23 cellular contexts compared by ENCODE assay signal in the genomic region with DNA sequence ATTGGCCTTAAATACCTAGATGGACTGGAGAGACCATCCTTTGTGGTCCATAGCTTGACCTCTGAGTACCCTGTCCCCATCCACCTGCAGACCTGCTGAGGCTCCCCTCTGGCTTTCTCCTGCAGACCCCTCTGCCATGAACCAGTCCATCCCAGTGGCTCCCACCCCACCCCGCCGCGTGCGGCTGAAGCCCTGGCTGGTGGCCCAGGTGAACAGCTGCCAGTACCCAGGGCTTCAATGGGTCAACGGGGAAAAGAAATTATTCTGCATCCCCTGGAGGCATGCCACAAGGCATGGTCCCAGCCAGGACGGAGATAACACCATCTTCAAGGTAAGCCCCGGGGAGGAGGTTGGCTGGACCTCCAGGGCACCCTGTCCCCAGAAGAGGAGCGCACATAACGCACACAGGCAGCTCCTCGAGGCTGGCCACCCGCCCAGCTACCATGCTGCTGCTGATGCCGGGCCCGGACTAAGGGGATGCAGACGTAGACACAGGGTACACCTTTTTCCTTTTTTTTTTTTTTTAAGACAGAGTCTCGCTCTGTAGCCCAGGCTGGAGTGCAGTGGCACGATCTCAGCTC. TPM values are rescaled to one million over a fixed set of nuclear protein-coding genes. Genes with fewer than 3 reads are reported as not detected.
A peak's percentile ranks its signal among the peaks of the same experiment; 100 is the strongest.
DNase-seq lines count a peak whose midpoint lies in the region; ATAC-seq, FAIRE-seq and TF ChIP-seq lines count a peak whose summit lies in the region.
"Had no signal": no experiment of that assay in that cellular context is flagged by ENCODE, and none has a peak within 500 bp of the region (broad histone marks: within the 10 kb centered on the region; RNA-seq: fewer than 3 reads in every experiment).

No MANE protein-coding gene starts in this region.

- intact Hi-C loops in GM12878 (cut with micrococcal nuclease; ENCODE audit: unreplicated experiment), result loop anchor here (2.0 kb wide), 1 partner anchor 37 kb away; no protein-coding TSS in a partner anchor
- intact Hi-C loops in upper lobe of right lung (cut with DNase I), result no loop called here
- intact Hi-C loops in activated T-helper 2 cell treated with anti-CD3 and anti-CD28 coated beads, Interferon-gamma antibody, Interleukin-2, Interleukin-4, amounts not matched to agents 10 μg/mL and 5 μg/mL and 100 μg/mL, durations not matched to agents 14 hours and 24 hours and 36 hours (cut with micrococcal nuclease), result no loop called here

- no peaks in the 10 kb centered on the region for H3K79me2 ChIP-seq in SK-N-SH (ENCODE audit: insufficient read depth)
- H3K79me2 ChIP-seq in GM12878 (ENCODE audit: control insufficient read depth, insufficient read depth, low read length), result peaks cover 73% of the 10 kb centered on the region

- H2AFZ ChIP-seq in SK-N-SH (ENCODE audit: low read depth) (no peak overlapping the region), GM12878 (ENCODE audit: control insufficient read depth, low read depth, low read length) (no peak overlapping the region)

- no peaks in the 10 kb centered on the region for H3K9me3 Mint-ChIP-seq in activated T-helper 2 cell treated with anti-CD3 and anti-CD28 coated beads, Interferon-gamma antibody, Interleukin-2, Interleukin-4, amounts not matched to agents 10 μg/mL and 5 μg/mL and 100 μg/mL, durations not matched to agents 14 hours and 24 hours and 36 hours
- H3K9me3 Mint-ChIP-seq: HFFc6 had no signal

- H4K20me1 ChIP-seq in SK-N-SH (ENCODE audit: insufficient read depth) (no peaks in the 10 kb centered on the region), GM12878 (ENCODE audit: control insufficient read depth, insufficient read depth) (no peaks in the 10 kb centered on the region)

- no peak for TF ChIP-seq EP300 in SK-N-SH (IDR thresholded peaks at IDR 0.05; ENCODE audit: borderline replicate concordance in 1 of 2, low read depth in 1 of 2, low read length in 1 of 2)
- no peak for TF ChIP-seq EP300 in GM12878 (IDR thresholded peaks at IDR 0.05; ENCODE audit: borderline replicate concordance in 1 of 2, control insufficient read depth in 1 of 2, low read depth in 2 of 2, low read length in 2 of 2)

- no peak overlapping the region for H3K27ac ChIP-seq in SK-N-SH (ENCODE audit: low read depth in 2 of 2, low read length in 1 of 2)
- H3K27ac ChIP-seq in GM12878 (ENCODE audit: control insufficient read depth, insufficient read depth), result peak overlapping the region; percentile 96
- no peak overlapping the region for H3K27ac ChIP-seq in upper lobe of right lung
- H3K27ac ChIP-seq: C4-2B, SJSA1 had no signal

- H3K27me3 Mint-ChIP-seq in activated T-helper 2 cell treated with anti-CD3 and anti-CD28 coated beads, Interferon-gamma antibody, Interleukin-2, Interleukin-4, amounts not matched to agents 10 μg/mL and 5 μg/mL and 100 μg/mL, durations not matched to agents 14 hours and 24 hours and 36 hours (ENCODE audit: low read depth), result peaks cover 6% of the 10 kb centered on the region

- POLR2A ChIA-PET in SK-N-SH (lab: Yijun Ruan, JAX) (no interaction called here), GM12878 (lab: Charles Lee) (interaction anchor here (0.6 to 6.7 kb wide), 8 partner anchors 14 to 180 kb away, joined by 3 to 107 read pairs (median 17); a partner anchor contains a TSS)

- DNase-seq in SK-N-SH (peak; percentile 45), H7 (peak; percentile 51), GM12878 (ENCODE audit: low read depth, low spot score) (no peak), upper lobe of right lung (peak; percentile 58), NCI-H1092 treated with DMSO at 0.1 percent for 48 hours (lab: John Stamatoyannopoulos, UW) (no peak), GM19239 (ENCODE audit: insufficient read length, low spot score) (no peak)
- DNase-seq in activated T-helper 2 cell treated with anti-CD3 and anti-CD28 coated beads, Interferon-gamma antibody, Interleukin-2, Interleukin-4, amounts not matched to agents 10 μg/mL and 5 μg/mL and 100 μg/mL, durations not matched to agents 14 hours and 24 hours and 36 hours (ENCODE audit: low spot score), result no peak
- DNase-seq: 8988T, COR-L47, DMS79 treated with DMSO at 0.1 percent for 48 hours, HFFc6, KBM-7, NCI-H187 treated with DMSO at 0.1 percent for 48 hours, NCI-H2171 treated with DMSO at 0.1 percent for 48 hours, NCI-H82, OCI-M1, RPMI8226 had no signal

- TF ChIP-seq RAD21 in SK-N-SH (IDR thresholded peaks at IDR 0.05; ENCODE audit: low read length) (no peak), GM12878 (IDR thresholded peaks at IDR 0.05; ENCODE audit: insufficient read depth, low read depth, low read length) (no peak)

- H3K4me2 ChIP-seq in SK-N-SH, result no peak overlapping the region
- H3K4me2 ChIP-seq in GM12878 (ENCODE audit: control insufficient read depth, insufficient read depth), result peak overlapping the region; percentile 86

- H3K27ac Mint-ChIP-seq in activated T-helper 2 cell treated with anti-CD3 and anti-CD28 coated beads, Interferon-gamma antibody, Interleukin-2, Interleukin-4, amounts not matched to agents 10 μg/mL and 5 μg/mL and 100 μg/mL, durations not matched to agents 14 hours and 24 hours and 36 hours, result no peak overlapping the region
- H3K27ac Mint-ChIP-seq: HFFc6 had no signal

- no peaks in the 10 kb centered on the region for H3K36me3 ChIP-seq in SK-N-SH (replicated peaks in 1 of 2; ENCODE audit: control insufficient read depth in 1 of 2, insufficient read depth in 2 of 2, low read length in 1 of 2)
- no peaks in the 10 kb centered on the region for H3K36me3 ChIP-seq in H7 (replicated peaks; ENCODE audit: control insufficient read depth, insufficient read depth, low read length)
- peaks cover 19 to 20% of the 10 kb centered on the region in 2 experiments for H3K36me3 ChIP-seq in GM12878 (ENCODE audit: control insufficient read depth in 2 of 2, insufficient read depth in 2 of 2, low read length in 1 of 2)
- peaks cover under 1% of the 10 kb centered on the region for H3K36me3 ChIP-seq in upper lobe of right lung
- H3K36me3 ChIP-seq: SJSA1 had no signal

- CTCF ChIA-PET in SK-N-SH (lab: Yijun Ruan, JAX), result interaction anchor here (2.0 kb wide), 1 partner anchor 13 kb away, joined by 7 read pairs; no protein-coding TSS in a partner anchor
- CTCF ChIA-PET in GM12878 (lab: Yijun Ruan, JAX), result interaction anchor here (1.1 to 3.2 kb wide), 7 partner anchors 13 to 272 kb away, joined by 3 to 23 read pairs (median 11); no protein-coding TSS in a partner anchor

- H3K9me3 ChIP-seq in SK-N-SH, result no peaks in the 10 kb centered on the region
- H3K9me3 ChIP-seq in GM12878 (replicated peaks; ENCODE audit: control insufficient read depth, insufficient read depth, low read length), result no peaks in the 10 kb centered on the region
- H3K9me3 ChIP-seq in upper lobe of right lung, result no peaks in the 10 kb centered on the region

- H3K36me3 Mint-ChIP-seq in activated T-helper 2 cell treated with anti-CD3 and anti-CD28 coated beads, Interferon-gamma antibody, Interleukin-2, Interleukin-4, amounts not matched to agents 10 μg/mL and 5 μg/mL and 100 μg/mL, durations not matched to agents 14 hours and 24 hours and 36 hours (ENCODE audit: low read depth), result no peaks in the 10 kb centered on the region

- H3K4me3 Mint-ChIP-seq in activated T-helper 2 cell treated with anti-CD3 and anti-CD28 coated beads, Interferon-gamma antibody, Interleukin-2, Interleukin-4, amounts not matched to agents 10 μg/mL and 5 μg/mL and 100 μg/mL, durations not matched to agents 14 hours and 24 hours and 36 hours (ENCODE audit: low read depth), result no peak overlapping the region
- H3K4me3 Mint-ChIP-seq: HFFc6 had no signal

- no peak for TF ChIP-seq CTCF in SK-N-SH (IDR thresholded peaks at IDR 0.05)
- no peak for TF ChIP-seq CTCF in GM12878 (IDR thresholded peaks at IDR 0.05 in 2 of 3, conservative IDR thresholded peaks at IDR 0.05 in 1 of 3; ENCODE audit: control insufficient read depth in 2 of 3, extremely low read depth in 1 of 3, insufficient read depth in 1 of 3, low read depth in 3 of 3, low read length in 3 of 3)
- no peak for TF ChIP-seq CTCF in upper lobe of right lung (IDR thresholded peaks at IDR 0.05)

- in situ Hi-C loops in GM12878 (cut with MboI), result no loop called here

- 0 out of 2 replicates have a peak, but pooled peaks have one; percentile 31 for TF ChIP-seq POLR2A in GM12878 (IDR thresholded peaks at IDR 0.05; ENCODE audit: low read depth, low read length)

- 79% methylated on average over 15 of the region's 16 CpGs for WGBS in SK-N-SH (ENCODE audit: low lambda C conversion rate)
- WGBS in GM12878 (ENCODE audit: insufficient coverage, insufficient replicate concordance, low lambda C conversion rate, missing lambda C conversion rate), result 94% methylated on average over 14 of the region's 16 CpGs

- ATAC-seq in SK-N-SH treated with all-trans-retinoic acid at 6 μM for 48 hours, result no peak
- ATAC-seq in GM12878, result no peak
- no peak for ATAC-seq in upper lobe of right lung

- SMC1A ChIA-PET in GM12878 (lab: Charles Lee; ENCODE audit: uncharacterized antibody, unreplicated experiment), result interaction anchor here (1.0 to 3.7 kb wide), 11 partner anchors 9 to 205 kb away, joined by 3 to 37 read pairs (median 5); a partner anchor contains a TSS

- no peak for FAIRE-seq in GM12878 (lab: Jason Lieb, UNC)
- no peak for FAIRE-seq in GM19239 (lab: Jason Lieb, UNC)
- FAIRE-seq: G401.6, H1 had no signal

- H3K27me3 ChIP-seq in SK-N-SH (ENCODE audit: insufficient read depth), result peaks cover 15% of the 10 kb centered on the region; the same call in 1 of the 2 replicates
- peaks cover 29% of the 10 kb centered on the region for H3K27me3 ChIP-seq in H7 (ENCODE audit: control insufficient read depth, insufficient read depth, low read length)
- H3K27me3 ChIP-seq in GM12878 (replicated peaks in 1 of 2; ENCODE audit: control insufficient read depth in 2 of 2, insufficient read depth in 2 of 2, low read length in 1 of 2), result no peaks in the 10 kb centered on the region
- peaks cover 15% of the 10 kb centered on the region for H3K27me3 ChIP-seq in upper lobe of right lung

- no peaks in the 10 kb centered on the region for H3K9me2 ChIP-seq in SK-N-SH

- peaks cover 3 to 11% of the 10 kb centered on the region in 2 experiments; a peak in 1 of 4 replicates for H3K4me1 ChIP-seq in SK-N-SH (ENCODE audit: control insufficient read depth in 1 of 2, insufficient read depth in 2 of 2, low read depth in 1 of 2, low read length in 1 of 2)
- peaks cover 21% of the 10 kb centered on the region for H3K4me1 ChIP-seq in GM12878 (ENCODE audit: control insufficient read depth, insufficient read depth, low read length)
- H3K4me1 ChIP-seq in upper lobe of right lung, result no peaks in the 10 kb centered on the region

- RAD21 ChIA-PET in GM12878 (lab: Charles Lee; ENCODE audit: unreplicated experiment), result interaction anchor here (1.0 to 5.6 kb wide), 11 partner anchors 9 to 150 kb away, joined by 3 to 40 read pairs (median 19); a partner anchor contains a TSS

- H3K4me3 ChIP-seq in SK-N-SH (ENCODE audit: low read depth in 2 of 2, low read length in 1 of 2) (no peak overlapping the region), H7 (ENCODE audit: insufficient read depth, low read depth, low read length) (no peak overlapping the region), GM12878 (peak overlapping the region; percentile 71), upper lobe of right lung (no peak overlapping the region)
- H3K4me3 ChIP-seq: SJSA1 had no signal

- peaks cover 27% of the 10 kb centered on the region for H3K4me1 Mint-ChIP-seq in activated T-helper 2 cell treated with anti-CD3 and anti-CD28 coated beads, Interferon-gamma antibody, Interleukin-2, Interleukin-4, amounts not matched to agents 10 μg/mL and 5 μg/mL and 100 μg/mL, durations not matched to agents 14 hours and 24 hours and 36 hours (ENCODE audit: low read depth)

- no TSS peak for BruUV-seq in GM12878 (replicated peaks; lab: Mats Ljungman, UMichigan)

- no peak overlapping the region for H3K9ac ChIP-seq in SK-N-SH
- H3K9ac ChIP-seq in GM12878 (ENCODE audit: control insufficient read depth, insufficient read depth, low read length), result peak overlapping the region; percentile 83

- H3F3A ChIP-seq in SK-N-SH (replicated peaks; ENCODE audit: insufficient read depth), result no peaks in the 10 kb centered on the region

RNA-seq across cellular contexts. Expression of a gene that starts 4.3 kb away (rescaled TPM):
- polyA plus RNA-seq in SK-N-SH (2012; rRNA removed), result 0.62 and 1.0 TPM in 2 replicates
- polyA plus RNA-seq in SK-N-SH (2012; cell fraction: cytosol; rRNA removed), result 0.22 and 0.41 TPM in 2 replicates
- polyA plus RNA-seq in SK-N-SH (2012; cell fraction: nucleus; rRNA removed), result 4.6 and 5.5 TPM in 2 replicates
- total RNA-seq in H7 (2014; rRNA removed; shearing (Covaris generic)), result 0.48 and 0.62 TPM in 2 replicates
- 65.7 and 75.1 TPM in 2 replicates for total RNA-seq in GM12878 (2013; cell fraction: nucleolus; rRNA removed)
- total RNA-seq in GM12878 (2014; rRNA removed), result 81.7 and 90.0 TPM in 2 replicates
- 33.9 and 36.5 TPM in 2 replicates for total RNA-seq in GM12878 (2014; rRNA removed; fragmentation: Illumina TruSeq; extraction: Trizol)
- total RNA-seq in GM12878 (2021), result 74.6 and 74.9 TPM in 2 replicates
- 26.5 TPM for polyA plus RNA-seq in GM12878 (2011; ENCODE audit: low read depth)
- 31.5 and 55.1 TPM in 2 replicates for polyA plus RNA-seq in GM12878 (2011; rRNA removed)
- 56.7 and 79.4 TPM in 2 replicates for polyA plus RNA-seq in GM12878 (2011; cell fraction: cytosol; rRNA removed)
- 213 and 230 TPM in 2 replicates for polyA plus RNA-seq in GM12878 (2011; cell fraction: nucleus; rRNA removed)
- 45.6 and 55.1 TPM in 2 replicates for polyA plus RNA-seq in GM12878 (2012)
- 23.2 and 39.7 TPM in 2 replicates for polyA plus RNA-seq in GM12878 (2014; fragmentation: Illumina TruSeq; extraction: Trizol)
- polyA plus RNA-seq in GM12878 (2014; fragmentation: Nextera tagmentation; extraction: Ambion mirVana), result 1 to 10 TPM; 5.4 to 8.9 TPM
- polyA plus RNA-seq in GM12878 (2014; rRNA removed), result 68.3 and 71.5 TPM in 2 replicates
- 10 to 100 TPM; 84.1 to 90.3 TPM for polyA plus RNA-seq in GM12878 (2016; fragmentation: Nextera tagmentation; extraction: Ambion mirVana)
- polyA minus RNA-seq in GM12878 (2011; rRNA and poly(A)+ RNA removed), result 49.2 and 83.0 TPM in 2 replicates
- polyA minus RNA-seq in GM12878 (2011; cell fraction: cytosol; rRNA and poly(A)+ RNA removed), result 43.8 and 50.8 TPM in 2 replicates
- polyA minus RNA-seq in GM12878 (2011; cell fraction: nucleus; rRNA and poly(A)+ RNA removed), result 46.4 and 73.5 TPM in 2 replicates
- total RNA-seq in upper lobe of right lung, result 29.4 TPM
- 25.0 and 26.0 TPM in 2 replicates for total RNA-seq in activated T-helper 2 cell treated with anti-CD3 and anti-CD28 coated beads, Interferon-gamma antibody, Interleukin-2, Interleukin-4, amounts not matched to agents 10 μg/mL and 5 μg/mL and 100 μg/mL, durations not matched to agents 14 hours and 24 hours and 36 hours

RNA-seq across cellular contexts. Expression of a gene that starts 31.5 kb away (rescaled TPM):
- polyA plus RNA-seq in SK-N-SH (2012; rRNA removed) (not detected in 2 replicates), GM12878 (2011; rRNA removed) (0.45 and 0.76 TPM in 2 replicates), GM12878 (2014; fragmentation: Illumina TruSeq; extraction: Trizol) (0.48 and 1.0 TPM in 2 replicates), GM12878 (2014; fragmentation: Nextera tagmentation; extraction: Ambion mirVana) (under 1 TPM; 0.05 to 0.35 TPM), GM12878 (2014; rRNA removed) (6.0 and 7.6 TPM in 2 replicates), GM12878 (2016; fragmentation: Nextera tagmentation; extraction: Ambion mirVana) (1 to 10 TPM; 4.0 to 4.3 TPM)
- polyA plus RNA-seq in SK-N-SH (2012; cell fraction: cytosol; rRNA removed), result 0.01 TPM in 1 of 2 replicates, not detected in the other
- 0.08 and 0.11 TPM in 2 replicates for polyA plus RNA-seq in SK-N-SH (2012; cell fraction: nucleus; rRNA removed)
- 2.5 and 3.4 TPM in 2 replicates for total RNA-seq in H7 (2014; rRNA removed; shearing (Covaris generic))
- 6.2 and 7.5 TPM in 2 replicates for total RNA-seq in GM12878 (2013; cell fraction: nucleolus; rRNA removed)
- total RNA-seq in GM12878 (2014; rRNA removed) (2.9 and 4.2 TPM in 2 replicates), GM12878 (2014; rRNA removed; fragmentation: Illumina TruSeq; extraction: Trizol) (1.1 and 1.4 TPM in 2 replicates), GM12878 (2021) (5.6 and 7.8 TPM in 2 replicates), upper lobe of right lung (1.3 TPM)
- 1.4 TPM for polyA plus RNA-seq in GM12878 (2011; ENCODE audit: low read depth)
- polyA plus RNA-seq in GM12878 (2011; cell fraction: cytosol; rRNA removed), result 1.0 and 1.9 TPM in 2 replicates
- polyA plus RNA-seq in GM12878 (2011; cell fraction: nucleus; rRNA removed), result 17.7 and 21.9 TPM in 2 replicates
- 2.9 and 3.4 TPM in 2 replicates for polyA plus RNA-seq in GM12878 (2012)
- polyA minus RNA-seq in GM12878 (2011; rRNA and poly(A)+ RNA removed), result 1.1 and 2.2 TPM in 2 replicates
- polyA minus RNA-seq in GM12878 (2011; cell fraction: cytosol; rRNA and poly(A)+ RNA removed), result 0.21 and 1.5 TPM in 2 replicates
- polyA minus RNA-seq in GM12878 (2011; cell fraction: nucleus; rRNA and poly(A)+ RNA removed), result 3.5 and 6.1 TPM in 2 replicates
- total RNA-seq in activated T-helper 2 cell treated with anti-CD3 and anti-CD28 coated beads, Interferon-gamma antibody, Interleukin-2, Interleukin-4, amounts not matched to agents 10 μg/mL and 5 μg/mL and 100 μg/mL, durations not matched to agents 14 hours and 24 hours and 36 hours, result not detected in 2 replicates
- total RNA-seq: NCI-H460, SJSA1 had no signal

Comparison
In these comparisons a context has a peak if more than half of its experiments do, and no peak if none do; other contexts are left out.
1. DNase-seq: peak in SK-N-SH (single experiment), H7 (single experiment) and upper lobe of right lung (single experiment); none in GM12878 (single experiment), activated T-helper 2 cell treated with anti-CD3 and anti-CD28 coated beads, Interferon-gamma antibody, Interleukin-2, Interleukin-4, amounts not matched to agents 10 μg/mL and 5 μg/mL and 100 μg/mL, durations not matched to agents 14 hours and 24 hours and 36 hours (single experiment), NCI-H1092 treated with DMSO at 0.1 percent for 48 hours (single experiment) and GM19239 (single experiment).
2. RNA of a gene that starts 4.3 kb away (total RNA-seq): 33.9 to 90.0 TPM in GM12878, 29.4 TPM in upper lobe of right lung (single experiment) and 25.0 to 26.0 TPM in activated T-helper 2 cell treated with anti-CD3 and anti-CD28 coated beads, Interferon-gamma antibody, Interleukin-2, Interleukin-4, amounts not matched to agents 10 μg/mL and 5 μg/mL and 100 μg/mL, durations not matched to agents 14 hours and 24 hours and 36 hours; 0.48 to 0.62 TPM in H7; every median in the first group is over 10 times any median in the second.